19 cellular contexts compared by ENCODE assay signal in genomic region chr5:37056762-37057161, GRCh38.
DNase-seq lines count a peak whose midpoint lies in the region; ATAC-seq and TF ChIP-seq lines count a peak whose summit lies in the region.
"Had no signal": no experiment of that assay in that cellular context is flagged by ENCODE, and none has a peak within 500 bp of the region (broad histone marks: within the 10 kb centered on the region; RNA-seq: fewer than 3 reads in every experiment).

No MANE protein-coding gene starts in this region.

- peaks cover 78% of the 10 kb centered on the region for H3K36me3 Mint-ChIP-seq in activated T-cell treated with anti-CD3 and anti-CD28 coated beads, Interleukin-2, amount 50 U/mL, for 24 hours (ENCODE audit: low read depth)
- peaks cover 91% of the 10 kb centered on the region for H3K36me3 Mint-ChIP-seq in CD4-positive, alpha-beta T cell (ENCODE audit: low read depth)
- H3K36me3 Mint-ChIP-seq in T-cell (peaks cover 46% of the 10 kb centered on the region), memory B cell (peaks cover 24% of the 10 kb centered on the region)

- ATAC-seq in CD4-positive, alpha-beta T cell (ENCODE audit: poor library complexity), result no peak
- ATAC-seq in T-cell (replicated peaks in 1 of 4) (no peak), memory B cell (ENCODE audit: low read depth) (no peak)
- ATAC-seq: PC-3 had no signal

- intact Hi-C loops in CD4-positive, alpha-beta T cell (cut with DNase I, micrococcal nuclease), result loop anchor here in 1 of 2 experiments (5.0 kb wide), 1 partner anchor 34 kb away; no protein-coding TSS in a partner anchor

- no peaks in the 10 kb centered on the region for H3K9me3 ChIP-seq in CD4-positive, alpha-beta T cell (ENCODE audit: control insufficient read depth, low read length)
- H3K9me3 ChIP-seq: MG63 had no signal

- no peaks in the 10 kb centered on the region for H3K27me3 Mint-ChIP-seq in activated T-cell treated with anti-CD3 and anti-CD28 coated beads, Interleukin-2, amount 50 U/mL, for 24 hours
- H3K27me3 Mint-ChIP-seq in CD4-positive, alpha-beta T cell, result no peaks in the 10 kb centered on the region
- H3K27me3 Mint-ChIP-seq in T-cell, result no peaks in the 10 kb centered on the region
- H3K27me3 Mint-ChIP-seq in memory B cell, result no peaks in the 10 kb centered on the region

- peak overlapping the region; percentile 35 for H3K27ac Mint-ChIP-seq in activated T-cell treated with anti-CD3 and anti-CD28 coated beads, Interleukin-2, amount 50 U/mL, for 24 hours
- peak overlapping the region; percentile 21 for H3K27ac Mint-ChIP-seq in CD4-positive, alpha-beta T cell
- H3K27ac Mint-ChIP-seq in T-cell (peak overlapping the region; percentile 53 to 56), memory B cell (peak overlapping the region; percentile 81)

- CTCF ChIA-PET in CD4-positive, alpha-beta T cell (lab: Charles Lee), result no interaction called here
- CTCF ChIA-PET in T-cell (lab: Charles Lee), result no interaction called here

- H3K9me3 Mint-ChIP-seq in activated T-cell treated with anti-CD3 and anti-CD28 coated beads, Interleukin-2, amount 50 U/mL, for 24 hours, result no peaks in the 10 kb centered on the region
- no peaks in the 10 kb centered on the region for H3K9me3 Mint-ChIP-seq in CD4-positive, alpha-beta T cell
- no peaks in the 10 kb centered on the region for H3K9me3 Mint-ChIP-seq in T-cell
- H3K9me3 Mint-ChIP-seq in memory B cell, result no peaks in the 10 kb centered on the region

- DNase-seq in activated T-cell treated with anti-CD3 and anti-CD28 coated beads, Interleukin-2, amount 50 U/mL, for 24 hours, result no peak
- no peak for DNase-seq in activated T-cell treated with anti-CD3 and anti-CD28 coated beads, Interleukin-2, amount 50 U/mL, for 1 hour
- DNase-seq in CD4-positive, alpha-beta T cell, result no peak
- DNase-seq in T-cell (no peak), memory B cell (ENCODE audit: low spot score in 2 of 2) (no peak), islet precursor cell (no peak), cerebellum (ENCODE audit: low spot score) (no peak), dermis blood vessel endothelial cell (no peak)
- DNase-seq: C1 segment of cervical spinal cord, DMS79, Karpas-422, MG63, NCI-H1092, NCI-H146, NCI-H2081, NCI-H510A, NCI-H774, PC-3 had no signal

- no peaks in the 10 kb centered on the region for H3K4me1 Mint-ChIP-seq in activated T-cell treated with anti-CD3 and anti-CD28 coated beads, Interleukin-2, amount 50 U/mL, for 24 hours (ENCODE audit: low read depth)
- H3K4me1 Mint-ChIP-seq in CD4-positive, alpha-beta T cell (ENCODE audit: low read depth), result no peaks in the 10 kb centered on the region
- H3K4me1 Mint-ChIP-seq in T-cell (peaks cover 0 to 5% (median 0%) of the 10 kb centered on the region in 3 donors), memory B cell (no peaks in the 10 kb centered on the region)

- POLR2A ChIA-PET in CD4-positive, alpha-beta T cell (lab: Charles Lee), result no interaction called here
- POLR2A ChIA-PET in T-cell (lab: Charles Lee), result no interaction called here

- H3K27ac ChIP-seq in CD4-positive, alpha-beta T cell (ENCODE audit: low read depth, low read length), result no peak overlapping the region
- H3K27ac ChIP-seq: RWPE1 had no signal

- no peak for TF ChIP-seq CTCF in CD4-positive, alpha-beta T cell (IDR thresholded peaks at IDR 0.05)

- H3K4me3 Mint-ChIP-seq in activated T-cell treated with anti-CD3 and anti-CD28 coated beads, Interleukin-2, amount 50 U/mL, for 24 hours, result no peak overlapping the region
- no peak overlapping the region for H3K4me3 Mint-ChIP-seq in CD4-positive, alpha-beta T cell
- no peak overlapping the region for H3K4me3 Mint-ChIP-seq in T-cell
- H3K4me3 Mint-ChIP-seq in memory B cell, result no peak overlapping the region

- no peaks in the 10 kb centered on the region for H3K27me3 ChIP-seq in CD4-positive, alpha-beta T cell (ENCODE audit: control insufficient read depth, insufficient read depth, low read length)
- H3K27me3 ChIP-seq: MG63 had no signal

Comparison
In these comparisons a context has a peak if more than half of its experiments do, and no peak if none do; other contexts are left out.
1. H3K27ac Mint-ChIP-seq: peak in every context shown above with its lines; median percentile 81 in memory B cell; 54 in T-cell; 35 in activated T-cell treated with anti-CD3 and anti-CD28 coated beads, Interleukin-2, amount 50 U/mL, for 24 hours; 21 in CD4-positive, alpha-beta T cell.